8 cellular contexts compared by ENCODE assay signal in the genomic region with DNA sequence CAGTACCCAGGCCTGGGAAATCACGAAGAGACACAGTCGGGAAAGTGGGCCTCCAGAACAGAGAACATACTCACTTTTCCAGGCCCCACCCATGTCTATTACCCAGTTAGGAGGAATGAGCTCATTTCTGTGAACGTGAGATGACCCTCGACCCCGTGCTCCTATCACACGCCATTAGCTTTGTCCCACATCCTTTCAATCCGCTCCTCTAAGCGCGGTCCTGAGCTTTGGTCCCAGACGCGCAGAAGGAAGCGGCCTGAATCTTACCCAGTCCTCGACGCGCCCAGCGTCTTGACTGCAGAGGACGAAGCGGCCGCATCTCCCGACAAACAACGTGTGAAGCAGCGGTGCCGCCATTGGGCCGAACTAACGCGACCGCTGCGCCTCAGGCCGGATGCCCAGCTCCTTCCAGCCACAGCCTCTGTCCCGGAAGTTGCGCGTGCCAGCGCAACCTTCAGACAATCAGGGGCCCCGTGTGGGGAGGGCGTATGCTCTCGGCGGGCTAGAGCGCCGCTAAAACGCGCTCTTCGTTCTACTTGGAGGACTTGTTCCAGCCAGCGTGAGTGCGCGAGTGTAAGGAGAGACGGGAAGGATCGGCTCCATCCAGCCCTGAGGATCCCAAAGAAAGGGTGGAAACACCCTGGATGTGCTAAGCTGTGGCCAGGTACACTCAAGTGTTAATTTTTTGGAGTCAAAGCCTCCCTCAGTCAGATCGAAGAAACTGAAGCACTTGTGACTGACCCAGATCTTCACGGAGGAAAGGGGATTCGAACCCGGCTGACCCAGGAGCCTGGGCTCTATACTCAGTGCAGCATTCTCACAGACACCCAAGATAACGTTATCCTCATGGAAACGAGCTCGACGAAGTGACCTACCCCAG. TPM values are rescaled to one million over a fixed set of nuclear protein-coding genes. Genes with fewer than 3 reads are reported as not detected.
DNase-seq lines count a peak whose midpoint lies in the region; ATAC-seq and TF ChIP-seq lines count a peak whose summit lies in the region.
"Not testable (repeated sequence)": the region's sequence is repeated elsewhere in the genome, so short reads cannot be mapped to it uniquely, and the experiment has no call there.

No MANE protein-coding gene starts in this region.

- intact Hi-C loops in left ventricle myocardium inferior (cut with micrococcal nuclease) = not testable (repeated sequence)

- not testable (repeated sequence) for H3K36me3 ChIP-seq in adipocyte (ENCODE audit: control insufficient read depth, insufficient read depth, low read length, severe bottlenecking); left ventricle myocardium inferior; thymus (ENCODE audit: control insufficient read depth, insufficient read depth)

- CTCF ChIA-PET in T-cell (lab: Charles Lee) = interaction anchor here in 1 of 2 donors (1.0 to 1.3 kb wide), 2 partner anchors 258 to 368 kb away, joined by 3 to 4 read pairs; no protein-coding TSS in a partner anchor

- H3K27me3 Mint-ChIP-seq in T-cell = not testable (repeated sequence)

- POLR2A ChIA-PET in T-cell (lab: Charles Lee) = not testable (repeated sequence)

- 5% methylated on average over 55 of the region's 55 CpGs for WGBS in thymus

- H3K4me3 ChIP-seq in GM12865 (ENCODE audit: low read depth, low read length) (peak overlapping the region; percentile 69), adipocyte (ENCODE audit: low read length) (peak overlapping the region; percentile 89), left ventricle myocardium inferior (peak overlapping the region; percentile 76), thymus (ENCODE audit: low read length) (peak overlapping the region; percentile 60)

- H3K36me3 Mint-ChIP-seq in T-cell = not testable (repeated sequence)

- H3K4me3 Mint-ChIP-seq in T-cell = peak overlapping the region; percentile 87 to 98 (median 91)

- peak overlapping the region; percentile 91 for H3K9ac ChIP-seq in adipocyte (ENCODE audit: low read length)

- H3K27me3 ChIP-seq in adipocyte (replicated peaks; ENCODE audit: control insufficient read depth, insufficient read depth, low read length); left ventricle myocardium inferior (ENCODE audit: low read depth); thymus (ENCODE audit: control insufficient read depth, insufficient read depth): not testable (repeated sequence)

- not testable (repeated sequence) for TF ChIP-seq CTCF in GM12865 (IDR thresholded peaks at IDR 0.05; ENCODE audit: insufficient read depth, low read depth, low read length, missing control alignments); left ventricle myocardium inferior (IDR thresholded peaks at IDR 0.05; ENCODE audit: borderline replicate concordance)

- H3K4me1 ChIP-seq in adipocyte (ENCODE audit: control insufficient read depth, insufficient read depth, low read length); thymus (ENCODE audit: control insufficient read depth, insufficient read depth, low read length): not testable (repeated sequence)
- H3K4me1 ChIP-seq in left ventricle myocardium inferior = peaks cover 13% of the 10 kb centered on the region

- H3K27ac ChIP-seq in left ventricle myocardium inferior (replicated peaks) (peak overlapping the region; percentile 88), thymus (ENCODE audit: low read depth) (peak overlapping the region; percentile 97)

- ATAC-seq in HG02678 (IDR thresholded peaks at IDR 0.05; ENCODE audit: unreplicated experiment) (peak; percentile 97), T-cell (replicated peaks in 1 of 4) (peak; percentile 90 to 98 (median 94))

- H3K27ac Mint-ChIP-seq in T-cell = peak overlapping the region; percentile 98 to 100

- H3K4me1 Mint-ChIP-seq in T-cell = peaks cover 21 to 28% (median 22%) of the 10 kb centered on the region in 3 donors

- H3K9me3 ChIP-seq in adipocyte (ENCODE audit: control insufficient read depth, low read length); left ventricle myocardium inferior (replicated peaks); thymus (ENCODE audit: control insufficient read depth): not testable (repeated sequence)

- DNase-seq in GM12865 (ENCODE audit: low read depth) = peak; percentile 86
- peak; percentile 71 for DNase-seq in NCI-H1105 treated with DMSO at 0.1 percent for 48 hours (lab: John Stamatoyannopoulos, UW)
- peak; percentile 42 to 79 (median 62) for DNase-seq in T-cell
- peak; percentile 75 for DNase-seq in adipocyte (ENCODE audit: low read depth)
- peak; percentile 68 for DNase-seq in left ventricle myocardium inferior
- DNase-seq in pons (ENCODE audit: low spot score) = peak; percentile 46

- not testable (repeated sequence) for H3K9me3 Mint-ChIP-seq in T-cell

RNA-seq across cellular contexts. Expression of a gene that starts 37.3 kb away (rescaled TPM):
- total RNA-seq in T-cell = 100 to 1,000 TPM; 173 to 372 (median 216) TPM
- 24.1 TPM for total RNA-seq in left ventricle myocardium inferior
- polyA plus RNA-seq in thymus = 37.2 TPM

Comparison
In these comparisons a context has a peak if more than half of its experiments do, and no peak if none do; other contexts are left out.
1. Peak in every context shown above with its lines: DNase-seq, ATAC-seq, H3K4me3 ChIP-seq and H3K27ac ChIP-seq.